Comparison of ENCODE assay signal across 1 cellular context in genomic region chr10:103499881-103500280, GRCh38.
TF ChIP-seq lines count a peak whose summit lies in the region.

No MANE protein-coding gene starts in this region.

TF ChIP-seq in WTC11, 78 proteins besides CTCF, POLR2A, EP300 and RAD21 (continued from another document):
- TF ChIP-seq ATF6 (CRISPR knock-in tag; IDR thresholded peaks at IDR 0.05) (no peak), TEAD4 (CRISPR knock-in tag; IDR thresholded peaks at IDR 0.05) (no peak)
